In the genomic region with DNA sequence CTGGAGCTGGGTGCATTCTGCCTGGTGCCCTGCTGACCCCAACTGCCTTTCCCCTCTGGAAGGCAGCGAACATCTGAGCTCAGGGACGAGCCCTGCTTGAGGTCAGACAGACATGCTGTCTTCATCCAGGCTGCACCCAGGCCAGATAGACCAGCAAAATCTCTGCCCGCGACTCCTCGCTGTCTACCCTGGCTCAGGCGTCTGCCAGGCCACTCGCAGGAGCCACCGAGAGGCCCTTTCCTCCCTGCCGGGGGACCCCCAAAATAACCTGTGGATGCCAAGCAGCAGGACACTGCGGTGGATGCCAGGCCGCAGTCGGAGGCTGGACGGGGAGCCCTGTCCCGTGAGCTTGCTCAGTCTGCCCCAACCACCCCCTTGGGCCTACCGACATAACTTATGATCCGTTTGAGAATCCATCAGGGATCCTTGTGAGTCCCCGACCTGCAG, we compare ENCODE assay signal across 1 cellular context.
TF ChIP-seq lines count a peak whose summit lies in the region.

No MANE protein-coding gene starts in this region.

TF ChIP-seq in WTC11, 78 proteins besides CTCF, POLR2A, EP300 and RAD21 (continued from another document):
- TF ChIP-seq, protein P1, sequence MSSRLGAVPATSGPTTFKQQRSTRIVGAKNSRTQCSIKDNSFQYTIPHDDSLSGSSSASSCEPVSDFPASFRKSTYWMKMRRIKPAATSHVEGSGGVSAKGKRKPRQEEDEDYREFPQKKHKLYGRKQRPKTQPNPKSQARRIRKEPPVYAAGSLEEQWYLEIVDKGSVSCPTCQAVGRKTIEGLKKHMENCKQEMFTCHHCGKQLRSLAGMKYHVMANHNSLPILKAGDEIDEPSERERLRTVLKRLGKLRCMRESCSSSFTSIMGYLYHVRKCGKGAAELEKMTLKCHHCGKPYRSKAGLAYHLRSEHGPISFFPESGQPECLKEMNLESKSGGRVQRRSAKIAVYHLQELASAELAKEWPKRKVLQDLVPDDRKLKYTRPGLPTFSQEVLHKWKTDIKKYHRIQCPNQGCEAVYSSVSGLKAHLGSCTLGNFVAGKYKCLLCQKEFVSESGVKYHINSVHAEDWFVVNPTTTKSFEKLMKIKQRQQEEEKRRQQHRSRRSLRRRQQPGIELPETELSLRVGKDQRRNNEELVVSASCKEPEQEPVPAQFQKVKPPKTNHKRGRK (CRISPR knock-in tag; IDR thresholded peaks at IDR 0.05; ENCODE audit: borderline replicate concordance) = no peak
- TF ChIP-seq ZNF138 (CRISPR knock-in tag; conservative IDR thresholded peaks at IDR 0.05) = no peak
- no peak for TF ChIP-seq NFE2L1 (CRISPR knock-in tag; IDR thresholded peaks at IDR 0.05)
- no peak for TF ChIP-seq OVOL2 (CRISPR knock-in tag; IDR thresholded peaks at IDR 0.05; ENCODE audit: borderline replicate concordance)
- TF ChIP-seq, protein P2, sequence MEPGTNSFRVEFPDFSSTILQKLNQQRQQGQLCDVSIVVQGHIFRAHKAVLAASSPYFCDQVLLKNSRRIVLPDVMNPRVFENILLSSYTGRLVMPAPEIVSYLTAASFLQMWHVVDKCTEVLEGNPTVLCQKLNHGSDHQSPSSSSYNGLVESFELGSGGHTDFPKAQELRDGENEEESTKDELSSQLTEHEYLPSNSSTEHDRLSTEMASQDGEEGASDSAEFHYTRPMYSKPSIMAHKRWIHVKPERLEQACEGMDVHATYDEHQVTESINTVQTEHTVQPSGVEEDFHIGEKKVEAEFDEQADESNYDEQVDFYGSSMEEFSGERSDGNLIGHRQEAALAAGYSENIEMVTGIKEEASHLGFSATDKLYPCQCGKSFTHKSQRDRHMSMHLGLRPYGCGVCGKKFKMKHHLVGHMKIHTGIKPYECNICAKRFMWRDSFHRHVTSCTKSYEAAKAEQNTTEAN (CRISPR knock-in tag; IDR thresholded peaks at IDR 0.05) = no peak
- no peak for TF ChIP-seq GABPB1 (CRISPR knock-in tag; IDR thresholded peaks at IDR 0.05)
